8 cellular contexts compared by ENCODE assay signal in the genomic region with DNA sequence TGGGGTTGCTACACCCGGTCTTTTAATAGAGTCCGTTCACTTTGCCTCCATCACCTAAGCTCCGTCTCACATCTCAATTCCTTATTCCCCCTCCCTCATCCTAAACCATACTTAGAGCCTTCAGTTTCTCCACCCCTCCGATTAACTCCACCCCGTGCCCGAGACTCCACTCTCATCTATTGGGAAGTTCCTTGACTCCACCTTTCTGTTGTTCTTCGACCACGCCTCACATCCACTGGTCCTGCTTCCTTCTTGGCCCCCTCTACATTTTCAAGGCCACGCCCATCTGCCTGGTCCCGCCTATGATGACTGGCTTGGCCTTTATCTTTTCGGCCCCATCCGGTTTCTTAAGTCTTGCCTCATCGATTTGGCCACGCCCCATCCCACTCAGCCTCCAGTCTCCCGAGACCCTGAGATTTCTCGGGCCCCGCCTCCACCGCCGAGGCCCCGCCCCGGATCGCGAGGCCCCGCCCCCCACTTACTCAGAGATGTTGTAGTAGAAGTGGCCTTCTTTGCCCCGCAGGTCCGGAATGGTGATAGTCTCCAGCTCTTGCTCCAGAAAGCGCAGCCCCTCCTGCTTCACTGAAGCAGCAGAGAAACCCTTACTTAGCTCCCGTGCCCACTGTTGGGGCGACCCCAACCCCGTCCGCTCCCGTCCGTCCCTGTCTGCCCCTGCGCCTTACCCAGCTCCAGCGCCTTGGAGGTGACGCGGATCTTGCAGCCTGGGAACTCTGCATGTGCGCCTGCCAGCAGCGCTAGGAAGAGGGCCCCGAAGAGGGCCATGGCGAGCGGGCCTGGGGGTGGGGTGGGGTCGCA.
DNase-seq lines count a peak whose midpoint lies in the region; ATAC-seq and TF ChIP-seq lines count a peak whose summit lies in the region.

No MANE protein-coding gene starts in this region.

- TF ChIP-seq CTCF in epithelial cell of esophagus (IDR thresholded peaks at IDR 0.05; ENCODE audit: insufficient read depth, low read depth, low read length, missing control alignments), result no peak

- peak; percentile 99 for DNase-seq in AG08395 (ENCODE audit: low spot score)
- peak; percentile 99 for DNase-seq in NOMO-1 (lab: John Stamatoyannopoulos, UW; ENCODE audit: unreplicated experiment in 2 of 2)
- DNase-seq in activated CD8-positive, alpha-beta memory T cell treated with anti-CD3 and anti-CD28 coated beads, Interleukin-2, amount 50 U/mL, for 24 hours (ENCODE audit: extremely low read depth), result peak; percentile 88
- DNase-seq in epithelial cell of esophagus (ENCODE audit: low read depth), result peak; percentile 99
- DNase-seq in middle frontal gyrus (ENCODE audit: extremely low spot score, low spot score), result peak; percentile 56
- peak; percentile 96 to 98 for DNase-seq in stimulated activated CD8-positive, alpha-beta memory T cell treated with anti-CD3 and anti-CD28 coated beads, Interleukin-15, amount 100 ng/mL, for 48 hours (ENCODE audit: low read depth in 2 of 2)

- ATAC-seq in GM18909 (IDR thresholded peaks at IDR 0.05; ENCODE audit: poor library complexity, unreplicated experiment) (peak; percentile 93), HG03139 (IDR thresholded peaks at IDR 0.05; ENCODE audit: unreplicated experiment) (peak; percentile 84)

- peak overlapping the region; percentile 71 for H3K4me3 ChIP-seq in epithelial cell of esophagus (ENCODE audit: low read length)

Comparison
In these comparisons a context has a peak if more than half of its experiments do, and no peak if none do; other contexts are left out.
1. Peak in every context shown above with its lines: DNase-seq, ATAC-seq and H3K4me3 ChIP-seq.